14 cellular contexts compared by ENCODE assay signal in the genomic region with DNA sequence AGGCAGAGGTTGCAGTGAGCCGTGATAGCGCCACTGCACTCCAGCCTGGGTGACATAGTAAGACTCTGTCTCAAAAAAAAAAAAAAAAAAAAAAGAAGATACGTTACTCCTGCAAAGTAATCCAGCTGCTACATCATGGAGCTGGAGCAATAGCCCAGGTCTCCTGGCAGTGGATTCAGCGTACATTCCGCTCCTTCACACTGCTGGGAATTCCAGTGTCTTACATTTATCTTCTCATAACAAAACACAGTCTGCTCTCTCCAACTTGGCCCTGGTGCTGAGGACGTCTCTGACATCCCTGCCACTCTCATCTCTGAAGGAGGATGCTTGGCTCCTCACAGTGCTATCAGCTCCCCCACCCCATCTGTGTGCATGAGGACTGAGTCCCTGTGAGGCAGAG.
DNase-seq lines count a peak whose midpoint lies in the region; ATAC-seq, FAIRE-seq and TF ChIP-seq lines count a peak whose summit lies in the region.
"Had no signal": no experiment of that assay in that cellular context is flagged by ENCODE, and none has a peak within 500 bp of the region (broad histone marks: within the 10 kb centered on the region; RNA-seq: fewer than 3 reads in every experiment).

No MANE protein-coding gene starts in this region.

- intact Hi-C loops in left cardiac atrium (cut with DNase I) (no loop called here), left ventricle myocardium inferior (cut with micrococcal nuclease) (no loop called here), left ventricle myocardium superior (cut with micrococcal nuclease) (no loop called here), gastrocnemius medialis (cut with DNase I; ENCODE audit: low total_unique reads) (no loop called here), upper lobe of right lung (cut with DNase I) (no loop called here)

- DNase-seq in left cardiac atrium (no peak), left ventricle myocardium inferior (no peak), left ventricle myocardium superior (no peak), gastrocnemius medialis (peak in 1 of 2 donors; percentile 26), upper lobe of right lung (no peak), NCI-H510A treated with DMSO at 0.1 percent for 48 hours (lab: John Stamatoyannopoulos, UW) (no peak), H54 (ENCODE audit: insufficient read length, low spot score) (no peak)
- DNase-seq: Calu3, GOT3 had no signal

- no peak overlapping the region for H3K27ac ChIP-seq in left ventricle myocardium inferior (replicated peaks)
- H3K27ac ChIP-seq in gastrocnemius medialis, result no peak overlapping the region
- no peak overlapping the region for H3K27ac ChIP-seq in upper lobe of right lung
- H3K27ac ChIP-seq: BLaER1 treated with 17β-estradiol and CSF1 and Interleukin-3, amounts not matched to agents 10 nM and 100 nM had no signal

- H3K4me1 ChIP-seq in left ventricle myocardium inferior (no peaks in the 10 kb centered on the region), gastrocnemius medialis (peaks cover 7% of the 10 kb centered on the region in 2 donors), upper lobe of right lung (no peaks in the 10 kb centered on the region)
- H3K4me1 ChIP-seq: HAP-1 had no signal

- in situ Hi-C loops in gastrocnemius medialis (cut with MboI; ENCODE audit: low sequenced_read_pairs in 4 of 4), result no loop called here

- H3K36me3 ChIP-seq in left ventricle myocardium inferior (no peaks in the 10 kb centered on the region), gastrocnemius medialis (no peaks in the 10 kb centered on the region), upper lobe of right lung (no peaks in the 10 kb centered on the region)
- H3K36me3 ChIP-seq: BLaER1 treated with 17β-estradiol and CSF1 and Interleukin-3, amounts not matched to agents 10 nM and 100 nM; HAP-1 had no signal

- H3K4me3 ChIP-seq in left ventricle myocardium inferior (no peak overlapping the region), gastrocnemius medialis (no peak overlapping the region), upper lobe of right lung (no peak overlapping the region)
- H3K4me3 ChIP-seq: BLaER1 treated with 17β-estradiol and CSF1 and Interleukin-3, amounts not matched to agents 10 nM and 100 nM; GM12878; HAP-1 had no signal

- no peak for TF ChIP-seq POLR2A in gastrocnemius medialis (IDR thresholded peaks at IDR 0.05)
- TF ChIP-seq POLR2A in H54 (IDR thresholded peaks at IDR 0.05; ENCODE audit: low read depth, low read length), result no peak

- TF ChIP-seq CTCF in left ventricle myocardium inferior (IDR thresholded peaks at IDR 0.05; ENCODE audit: borderline replicate concordance) (no peak), gastrocnemius medialis (IDR thresholded peaks at IDR 0.05 in 4 of 5, conservative IDR thresholded peaks at IDR 0.05 in 1 of 5) (no peak), upper lobe of right lung (IDR thresholded peaks at IDR 0.05) (no peak)

- ATAC-seq in left cardiac atrium (peak; percentile 15 to 59), left ventricle myocardium superior (peak; percentile 59), gastrocnemius medialis (peak; percentile 30 to 65), upper lobe of right lung (peak; percentile 23), HG02970 (IDR thresholded peaks at IDR 0.05; ENCODE audit: low FRiP score, unreplicated experiment) (no peak)
- ATAC-seq: CD8-positive, alpha-beta T cell; GM12878 had no signal

- H3K9me3 ChIP-seq in left ventricle myocardium inferior (replicated peaks), result no peaks in the 10 kb centered on the region
- no peaks in the 10 kb centered on the region for H3K9me3 ChIP-seq in gastrocnemius medialis
- no peaks in the 10 kb centered on the region for H3K9me3 ChIP-seq in upper lobe of right lung
- H3K9me3 ChIP-seq: HAP-1 had no signal

- H3K27me3 ChIP-seq in left ventricle myocardium inferior (ENCODE audit: low read depth) (no peaks in the 10 kb centered on the region), gastrocnemius medialis (no peaks in the 10 kb centered on the region), upper lobe of right lung (no peaks in the 10 kb centered on the region)
- H3K27me3 ChIP-seq: BLaER1 treated with 17β-estradiol and CSF1 and Interleukin-3, amounts not matched to agents 10 nM and 100 nM had no signal

- no peak for FAIRE-seq in H54 (lab: Jason Lieb, UNC)
- FAIRE-seq: GM12878 had no signal
